In genomic region chr1:26747048-26747447, GRCh38 we compare ENCODE assay signal across 23 cellular contexts. TPM values are rescaled to one million over a fixed set of nuclear protein-coding genes. Genes with fewer than 3 reads are reported as not detected.
A peak's percentile ranks its signal among the peaks of the same experiment; 100 is the strongest.
DNase-seq lines count a peak whose midpoint lies in the region; ATAC-seq and TF ChIP-seq lines count a peak whose summit lies in the region.
"Had no signal": no experiment of that assay in that cellular context is flagged by ENCODE, and none has a peak within 500 bp of the region (broad histone marks: within the 10 kb centered on the region; RNA-seq: fewer than 3 reads in every experiment).

No MANE protein-coding gene starts in this region.

- intact Hi-C loops in A673 (cut with micrococcal nuclease; ENCODE audit: unreplicated experiment) = no loop called here
- intact Hi-C loops in CD4-positive, alpha-beta memory T cell (cut with micrococcal nuclease) = no loop called here

- peaks cover 61 to 94% (median 77%) of the 10 kb centered on the region in 4 donors for H3K4me1 Mint-ChIP-seq in CD4-positive, alpha-beta memory T cell
- peaks cover 85% of the 10 kb centered on the region for H3K4me1 Mint-ChIP-seq in activated naive CD8-positive, alpha-beta T cell treated with anti-CD3 and anti-CD28 coated beads for 36 hours
- peaks cover 57 to 63% of the 10 kb centered on the region in 2 donors for H3K4me1 Mint-ChIP-seq in natural killer cell treated with Interleukin-12 subunit alpha and Interleukin-12 subunit beta and Interleukin-15 and Interleukin-18, amount 100 ng/mL, for 72 hours (ENCODE audit: low read depth in 2 of 2)

- no peak for TF ChIP-seq CTCF in A673 (conservative IDR thresholded peaks at IDR 0.05; ENCODE audit: low read depth, low read length)

- BruUV-seq in A673 (replicated peaks; lab: Mats Ljungman, UMichigan) = no TSS peak

- DNase-seq in A673 (ENCODE audit: low spot score) = peak; percentile 11
- no peak for DNase-seq in CD4-positive, alpha-beta memory T cell
- no peak for DNase-seq in activated naive CD8-positive, alpha-beta T cell treated with anti-CD3 and anti-CD28 coated beads for 36 hours
- no peak for DNase-seq in natural killer cell treated with Interleukin-12 subunit alpha and Interleukin-12 subunit beta and Interleukin-15 and Interleukin-18, amount 100 ng/mL, for 72 hours (ENCODE audit: low spot score)
- no peak for DNase-seq in DMS53 treated with DMSO at 0.1 percent for 48 hours (lab: John Stamatoyannopoulos, UW; ENCODE audit: unreplicated experiment)
- no peak for DNase-seq in COLO829 (ENCODE audit: low spot score)
- no peak for DNase-seq in HuH-7 (ENCODE audit: low spot score)
- DNase-seq: activated T-cell treated with anti-CD3 and anti-CD28 coated beads for 4 hours, AML-193, caudate nucleus, DMS53, heart left ventricle, KBM-7, mammary epithelial cell, NCI-H1048, NCI-H2081 treated with DMSO at 0.1 percent for 48 hours, NCI-H774 had no signal

- peaks cover 23 to 53% of the 10 kb centered on the region in 2 donors for H3K36me3 Mint-ChIP-seq in CD4-positive, alpha-beta memory T cell
- H3K36me3 Mint-ChIP-seq in activated naive CD8-positive, alpha-beta T cell treated with anti-CD3 and anti-CD28 coated beads for 36 hours = peaks cover 73% of the 10 kb centered on the region
- no peaks in the 10 kb centered on the region for H3K36me3 Mint-ChIP-seq in natural killer cell treated with Interleukin-12 subunit alpha and Interleukin-12 subunit beta and Interleukin-15 and Interleukin-18, amount 100 ng/mL, for 72 hours

- H3K27me3 Mint-ChIP-seq in CD4-positive, alpha-beta memory T cell = no peaks in the 10 kb centered on the region
- no peaks in the 10 kb centered on the region for H3K27me3 Mint-ChIP-seq in activated naive CD8-positive, alpha-beta T cell treated with anti-CD3 and anti-CD28 coated beads for 36 hours
- H3K27me3 Mint-ChIP-seq in natural killer cell treated with Interleukin-12 subunit alpha and Interleukin-12 subunit beta and Interleukin-15 and Interleukin-18, amount 100 ng/mL, for 72 hours = no peaks in the 10 kb centered on the region

- peaks cover 80% of the 10 kb centered on the region for H3K36me3 ChIP-seq in A673 (ENCODE audit: insufficient read depth, low read length, poor library complexity, severe bottlenecking)
- H3K36me3 ChIP-seq in CD4-positive, alpha-beta memory T cell (ENCODE audit: insufficient read depth, low read length) = peaks cover 23% of the 10 kb centered on the region

- ATAC-seq in natural killer cell treated with Interleukin-12 subunit alpha and Interleukin-12 subunit beta and Interleukin-15 and Interleukin-18, amount 100 ng/mL, for 72 hours = no peak
- ATAC-seq in GM18858 (IDR thresholded peaks at IDR 0.05; ENCODE audit: unreplicated experiment) = no peak
- ATAC-seq: activated CD4-positive, CD25-positive, alpha-beta regulatory T cell treated with anti-CD3 and anti-CD28 coated beads, Interleukin-2, amount 50 U/mL, for 24 hours; heart left ventricle; Panc1 had no signal

- H3K27ac ChIP-seq in A673 (ENCODE audit: low read depth, low read length, poor library complexity, severe bottlenecking) = no peak overlapping the region
- H3K27ac ChIP-seq in CD4-positive, alpha-beta memory T cell (ENCODE audit: low read depth, low read length) = no peak overlapping the region
- H3K27ac ChIP-seq: HL-60, neural progenitor cell had no signal

- POLR2A ChIA-PET in A673 (lab: Charles Lee; ENCODE audit: low non-redundant PET) = interaction anchor here (0.5 to 0.6 kb wide), 4 partner anchors 10 to 1366 kb away, joined by 3 to 9 read pairs (median 4); no protein-coding TSS in a partner anchor
- POLR2A ChIA-PET in CD4-positive, alpha-beta memory T cell (lab: Charles Lee; ENCODE audit: partially characterized antibody) = interaction anchor here (1.0 to 11.2 kb wide), 6 partner anchors 7 to 49 kb away, joined by 3 to 307 read pairs (median 4); partner anchors contain the start of genes ARID1A and PIGV

- CTCF ChIA-PET in A673 (lab: Charles Lee) = no interaction called here
- CTCF ChIA-PET in CD4-positive, alpha-beta memory T cell (lab: Charles Lee; ENCODE audit: partially characterized antibody) = interaction anchor here (1.0 to 4.7 kb wide), 5 partner anchors 22 to 145 kb away, joined by 3 to 27 read pairs (median 3); partner anchors contain the start of gene PIGV

- no peaks in the 10 kb centered on the region for H3K9me3 Mint-ChIP-seq in CD4-positive, alpha-beta memory T cell
- H3K9me3 Mint-ChIP-seq in activated naive CD8-positive, alpha-beta T cell treated with anti-CD3 and anti-CD28 coated beads for 36 hours = no peaks in the 10 kb centered on the region
- no peaks in the 10 kb centered on the region for H3K9me3 Mint-ChIP-seq in natural killer cell treated with Interleukin-12 subunit alpha and Interleukin-12 subunit beta and Interleukin-15 and Interleukin-18, amount 100 ng/mL, for 72 hours
- H3K9me3 Mint-ChIP-seq: neural progenitor cell had no signal

- H3K27me3 ChIP-seq in A673 (replicated peaks; ENCODE audit: insufficient read depth, low read depth, low read length, poor library complexity) = no peaks in the 10 kb centered on the region
- no peaks in the 10 kb centered on the region for H3K27me3 ChIP-seq in CD4-positive, alpha-beta memory T cell (ENCODE audit: insufficient read depth, low read length)
- H3K27me3 ChIP-seq: heart left ventricle, neural progenitor cell, right atrium auricular region had no signal

- peaks cover 7% of the 10 kb centered on the region for H3K4me1 ChIP-seq in A673 (ENCODE audit: insufficient read depth, low read length, poor library complexity, severe bottlenecking)
- peaks cover 93% of the 10 kb centered on the region for H3K4me1 ChIP-seq in CD4-positive, alpha-beta memory T cell (ENCODE audit: insufficient read depth, low read length)
- H3K4me1 ChIP-seq: neural progenitor cell had no signal

- H3K9me3 ChIP-seq in A673 (ENCODE audit: low read depth, low read length, poor library complexity, severe bottlenecking) = no peaks in the 10 kb centered on the region
- H3K9me3 ChIP-seq in CD4-positive, alpha-beta memory T cell (ENCODE audit: control insufficient read depth in 1 of 2, low read length in 2 of 2) = no peaks in the 10 kb centered on the region
- H3K9me3 ChIP-seq: heart left ventricle, right atrium auricular region had no signal

- H3K4me3 Mint-ChIP-seq in CD4-positive, alpha-beta memory T cell = no peak overlapping the region
- H3K4me3 Mint-ChIP-seq in activated naive CD8-positive, alpha-beta T cell treated with anti-CD3 and anti-CD28 coated beads for 36 hours = no peak overlapping the region
- H3K4me3 Mint-ChIP-seq in natural killer cell treated with Interleukin-12 subunit alpha and Interleukin-12 subunit beta and Interleukin-15 and Interleukin-18, amount 100 ng/mL, for 72 hours = no peak overlapping the region
- H3K4me3 Mint-ChIP-seq: neural progenitor cell had no signal

- H3K27ac Mint-ChIP-seq in CD4-positive, alpha-beta memory T cell = peak overlapping the region in 6 of 7 donors; percentile 52 to 82 (median 78)
- peak overlapping the region; percentile 68 for H3K27ac Mint-ChIP-seq in activated naive CD8-positive, alpha-beta T cell treated with anti-CD3 and anti-CD28 coated beads for 36 hours
- H3K27ac Mint-ChIP-seq in natural killer cell treated with Interleukin-12 subunit alpha and Interleukin-12 subunit beta and Interleukin-15 and Interleukin-18, amount 100 ng/mL, for 72 hours = peak overlapping the region; percentile 74 to 83
- H3K27ac Mint-ChIP-seq: neural progenitor cell had no signal

- H3K4me3 ChIP-seq in A673 (ENCODE audit: low read depth, low read length, poor library complexity, severe bottlenecking) = no peak overlapping the region
- no peak overlapping the region for H3K4me3 ChIP-seq in CD4-positive, alpha-beta memory T cell (ENCODE audit: low read length in 2 of 2)
- H3K4me3 ChIP-seq: heart left ventricle, neural progenitor cell, right atrium auricular region had no signal

RNA-seq across cellular contexts. Expression of gene PIGV, which starts 40.7 kb away (rescaled TPM):
- 4.9 and 9.1 TPM in 2 replicates for total RNA-seq in A673 (2021)
- total RNA-seq in CD4-positive, alpha-beta memory T cell = 10 to 100 TPM; 17.7 to 18.2 TPM
- 10 to 100 TPM in 1 of 2 donors, 1 to 10 TPM in 1; 7.9 to 13.2 TPM for polyA plus RNA-seq in CD4-positive, alpha-beta memory T cell
- 10 to 100 TPM; 20.8 to 20.9 TPM for total RNA-seq in activated naive CD8-positive, alpha-beta T cell treated with anti-CD3 and anti-CD28 coated beads for 36 hours
- 10 to 100 TPM; 44.3 to 60.2 TPM for total RNA-seq in natural killer cell treated with Interleukin-12 subunit alpha and Interleukin-12 subunit beta and Interleukin-15 and Interleukin-18, amount 100 ng/mL, for 72 hours

RNA-seq across cellular contexts. Expression of gene ARID1A, which starts 51.2 kb away (rescaled TPM):
- total RNA-seq in A673 (2021) = 120 and 123 TPM in 2 replicates
- 100 to 1,000 TPM; 112 to 127 TPM for total RNA-seq in CD4-positive, alpha-beta memory T cell
- polyA plus RNA-seq in CD4-positive, alpha-beta memory T cell = 10 to 100 TPM in 1 of 2 donors, 1 to 10 TPM in 1; 4.2 to 30.4 TPM
- total RNA-seq in activated naive CD8-positive, alpha-beta T cell treated with anti-CD3 and anti-CD28 coated beads for 36 hours = 10 to 100 TPM; 75.6 to 78.4 TPM
- 100 to 1,000 TPM; 132 to 196 TPM for total RNA-seq in natural killer cell treated with Interleukin-12 subunit alpha and Interleukin-12 subunit beta and Interleukin-15 and Interleukin-18, amount 100 ng/mL, for 72 hours
